ENCODE assay signal across 1 cellular context in the genomic region with DNA sequence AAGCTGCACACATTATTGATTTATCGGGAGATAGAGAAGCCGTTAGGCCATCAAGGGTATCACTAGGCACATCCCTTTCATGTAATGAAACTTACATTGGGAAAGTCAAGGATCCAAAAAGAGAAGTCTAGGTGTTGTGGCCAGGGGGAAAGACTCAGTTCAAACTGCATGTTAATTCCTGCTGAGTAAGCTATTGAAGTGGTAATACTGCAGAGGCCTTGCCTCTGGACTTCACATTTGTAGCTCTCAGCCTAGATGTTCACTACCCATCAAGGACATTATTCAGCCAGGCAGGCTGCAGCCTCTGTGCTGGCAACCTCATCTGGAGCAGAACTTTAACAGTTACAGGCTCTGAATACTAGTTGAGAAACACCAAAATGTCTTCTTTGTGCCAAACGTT.
TF ChIP-seq lines count a peak whose summit lies in the region.

No MANE protein-coding gene starts in this region.

TF ChIP-seq in H1, 55 proteins besides CTCF, POLR2A, EP300 and RAD21:
- no peak for TF ChIP-seq JUN (IDR thresholded peaks at IDR 0.05; ENCODE audit: low read depth, low read length)
- TF ChIP-seq MAFK (IDR thresholded peaks at IDR 0.05; ENCODE audit: low read depth, low read length): peak; percentile 67
- no peak for TF ChIP-seq CTBP2 (IDR thresholded peaks at IDR 0.05; ENCODE audit: borderline replicate concordance, insufficient read depth, insufficient read length, low read length)
- TF ChIP-seq SIN3A (conservative IDR thresholded peaks at IDR 0.05 in 1 of 2, IDR thresholded peaks at IDR 0.05 in 1 of 2; ENCODE audit: low read depth in 1 of 2, low read length in 2 of 2): no peak
- TF ChIP-seq RNF2 (IDR thresholded peaks at IDR 0.05; ENCODE audit: borderline replicate concordance, low read depth, low read length, missing control alignments, poor library complexity, severe bottlenecking): no peak
- TF ChIP-seq NANOG (IDR thresholded peaks at IDR 0.05; ENCODE audit: insufficient read depth, low read depth, low read length, poor library complexity, severe bottlenecking): peak; percentile 20
- no peak for TF ChIP-seq ZNF274 (IDR thresholded peaks at IDR 0.05; ENCODE audit: borderline replicate concordance, extremely low read depth, low read length)
- TF ChIP-seq SP2 (IDR thresholded peaks at IDR 0.05; ENCODE audit: low read length): no peak
- TF ChIP-seq ASH2L (IDR thresholded peaks at IDR 0.05; ENCODE audit: low read length): no peak
- TF ChIP-seq, protein P1, sequence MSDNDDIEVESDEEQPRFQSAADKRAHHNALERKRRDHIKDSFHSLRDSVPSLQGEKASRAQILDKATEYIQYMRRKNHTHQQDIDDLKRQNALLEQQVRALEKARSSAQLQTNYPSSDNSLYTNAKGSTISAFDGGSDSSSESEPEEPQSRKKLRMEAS (IDR thresholded peaks at IDR 0.05): no peak
- no peak for TF ChIP-seq FOSL1 (IDR thresholded peaks at IDR 0.05; ENCODE audit: insufficient read depth, low read depth, low read length)
- no peak for TF ChIP-seq CHD2 (IDR thresholded peaks at IDR 0.05; ENCODE audit: low read length)
- no peak for TF ChIP-seq POU5F1 (IDR thresholded peaks at IDR 0.05; ENCODE audit: low read depth, low read length)
